19 cellular contexts compared by ENCODE assay signal in genomic region chr17:65117384-65118035, GRCh38.
"Had no signal": no experiment of that assay in that cellular context is flagged by ENCODE, and none has a peak within 500 bp of the region (broad histone marks: within the 10 kb centered on the region; RNA-seq: fewer than 3 reads in every experiment).

No MANE protein-coding gene starts in this region.

- FAIRE-seq: colon had no signal

- H3K27me3 Mint-ChIP-seq: effector memory CD8-positive, alpha-beta T cell had no signal

- H3K4me3 Mint-ChIP-seq: dendritic cell treated with granulocyte-macrophage colony-stimulating factor and Interleukin-4, amounts not matched to agents 40 ng/mL and 50 ng/mL, for 4 days; effector memory CD8-positive, alpha-beta T cell; memory B cell; mesothelial cell of epicardium; nephron had no signal

- H3K4me1 Mint-ChIP-seq: mesothelial cell of epicardium, nephron had no signal

- H3K27me3 ChIP-seq: esophagus muscularis mucosa, gastrocnemius medialis, heart right ventricle, sigmoid colon had no signal

- H3K4me3 ChIP-seq: esophagus muscularis mucosa, gastrocnemius medialis, heart right ventricle, left ventricle myocardium inferior, lower lobe of right lung, sigmoid colon, skin epidermis had no signal

- H3K36me3 Mint-ChIP-seq: memory B cell, mesothelial cell of epicardium had no signal

- DNase-seq: effector memory CD8-positive, alpha-beta T cell; gastrocnemius medialis; heart right ventricle; hypothalamus; left ventricle myocardium inferior; lower lobe of right lung; occipital lobe; sigmoid colon; stimulated activated CD4-positive, alpha-beta T cell treated with anti-CD3 and anti-CD28 coated beads, Interleukin-12 subunit alpha, Interleukin-12 subunit beta, amount 100 ng/mL, for 4 hours; stimulated activated naive CD4-positive, alpha-beta T cell treated with Interleukin-2 at 50 U/mL for 16 hours; trophoblast cell had no signal

- H3K27ac Mint-ChIP-seq: dendritic cell treated with granulocyte-macrophage colony-stimulating factor and Interleukin-4, amounts not matched to agents 40 ng/mL and 50 ng/mL, for 4 days; effector memory CD8-positive, alpha-beta T cell; memory B cell; mesothelial cell of epicardium; nephron had no signal

- H3K9me3 Mint-ChIP-seq: effector memory CD8-positive, alpha-beta T cell; mesothelial cell of epicardium; nephron had no signal

- H3K27ac ChIP-seq: epithelial cell of prostate, esophagus muscularis mucosa, gastrocnemius medialis, heart right ventricle, left ventricle myocardium inferior, lower lobe of right lung, sigmoid colon, skin epidermis had no signal

- H3K9me3 ChIP-seq: esophagus muscularis mucosa, gastrocnemius medialis, heart right ventricle, left ventricle myocardium inferior, lower lobe of right lung, sigmoid colon had no signal

- H3K36me3 ChIP-seq: esophagus muscularis mucosa, gastrocnemius medialis, heart right ventricle, left ventricle myocardium inferior, lower lobe of right lung, sigmoid colon had no signal
